In the genomic region with DNA sequence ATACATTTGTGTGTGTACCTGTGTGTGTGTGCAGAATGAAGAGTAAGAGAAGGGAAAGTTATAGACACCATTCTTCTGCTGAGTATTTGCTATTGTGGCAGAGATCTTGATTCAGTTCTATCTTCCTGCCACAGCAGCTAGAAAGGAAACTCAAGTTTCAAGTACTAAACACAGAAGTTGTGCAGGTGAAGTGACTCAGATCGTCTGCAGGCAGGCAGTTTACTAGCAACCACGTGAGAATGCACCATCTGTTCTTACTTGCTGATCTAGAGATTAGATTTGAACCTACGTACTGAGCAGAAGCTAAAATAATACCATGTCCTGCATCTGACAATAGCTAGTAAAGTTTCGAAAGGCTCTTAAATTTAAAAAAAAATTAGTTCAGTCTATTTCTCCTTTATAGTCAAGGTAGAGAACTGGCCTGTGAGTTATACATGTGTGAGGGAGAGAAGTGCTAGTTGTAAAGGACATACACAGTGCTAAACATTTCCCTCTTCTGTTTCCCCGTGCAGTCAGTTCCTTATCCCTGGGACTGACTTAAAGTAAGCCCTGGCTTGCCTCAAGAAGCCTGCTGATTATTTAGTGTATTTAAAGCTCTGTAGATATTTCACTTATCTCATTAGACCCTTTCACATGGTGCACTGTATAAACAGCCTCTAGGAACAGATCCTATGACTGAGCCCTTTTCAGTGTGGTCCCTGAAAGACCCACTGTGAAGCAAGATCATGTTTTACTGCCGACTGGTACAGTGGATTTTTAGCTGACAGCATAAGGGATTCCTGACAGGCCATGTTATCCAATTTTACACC, we compare ENCODE assay signal across 9 cellular contexts. TPM values are rescaled to one million over a fixed set of nuclear protein-coding genes. Genes with fewer than 3 reads are reported as not detected.
A peak's percentile ranks its signal among the peaks of the same experiment; 100 is the strongest.
DNase-seq lines count a peak whose midpoint lies in the region; ATAC-seq and TF ChIP-seq lines count a peak whose summit lies in the region.
"Had no signal": no experiment of that assay in that cellular context is flagged by ENCODE, and none has a peak within 500 bp of the region (broad histone marks: within the 10 kb centered on the region; RNA-seq: fewer than 3 reads in every experiment).

No MANE protein-coding gene starts in this region.

- H3K4me1 Mint-ChIP-seq in activated naive CD4-positive, alpha-beta T cell treated with anti-CD3 and anti-CD28 coated beads, Interleukin-2, amount 10 ng/mL, durations not matched to agents 7 days and 5 days: peaks cover 7% of the 10 kb centered on the region
- H3K4me1 Mint-ChIP-seq in glutamatergic neuron (ENCODE audit: low read depth, unreplicated experiment): peaks cover 9% of the 10 kb centered on the region

- H3K27me3 Mint-ChIP-seq in activated naive CD4-positive, alpha-beta T cell treated with anti-CD3 and anti-CD28 coated beads, Interleukin-2, amount 10 ng/mL, durations not matched to agents 7 days and 5 days: no peaks in the 10 kb centered on the region
- H3K27me3 Mint-ChIP-seq in glutamatergic neuron (ENCODE audit: unreplicated experiment): peaks cover 1% of the 10 kb centered on the region

- H3K9me3 ChIP-seq in upper lobe of left lung: no peaks in the 10 kb centered on the region

- TF ChIP-seq POLR2A in upper lobe of left lung (IDR thresholded peaks at IDR 0.05): peak in 1 of 4 donors; percentile 13

- H3K4me1 ChIP-seq in upper lobe of left lung: peaks cover 25 to 37% (median 31%) of the 10 kb centered on the region in 4 donors

- TF ChIP-seq EP300 in upper lobe of left lung (IDR thresholded peaks at IDR 0.05): no peak

- 23 to 27% methylated on average over 6 of the region's 6 CpGs for WGBS in upper lobe of left lung, 2 donors

- no peaks in the 10 kb centered on the region for H3K36me3 ChIP-seq in upper lobe of left lung

- peak; percentile 26 for DNase-seq in activated naive CD4-positive, alpha-beta T cell treated with anti-CD3 and anti-CD28 coated beads, Interleukin-2, amount 10 ng/mL, durations not matched to agents 7 days and 5 days
- DNase-seq in activated naive CD4-positive, alpha-beta T cell treated with Interleukin-2 at 50 U/mL for 16 hours: no peak
- DNase-seq in RPMI8226 (peak; percentile 71), glutamatergic neuron (no peak), upper lobe of left lung (peak in 1 of 2 donors; percentile 65), nucleus accumbens (lab: John Stamatoyannopoulos, UW) (no peak)

- H3K9me3 Mint-ChIP-seq in activated naive CD4-positive, alpha-beta T cell treated with anti-CD3 and anti-CD28 coated beads, Interleukin-2, amount 10 ng/mL, durations not matched to agents 7 days and 5 days: no peaks in the 10 kb centered on the region
- H3K9me3 Mint-ChIP-seq in glutamatergic neuron (ENCODE audit: unreplicated experiment): no peaks in the 10 kb centered on the region

- H3K4me3 ChIP-seq in upper lobe of left lung: no peak overlapping the region

- CTCF ChIA-PET in activated naive CD4-positive, alpha-beta T cell treated with anti-CD3 and anti-CD28 coated beads, Interleukin-2, amount 10 ng/mL, durations not matched to agents 7 days and 5 days (lab: Charles Lee): interaction anchor here (0.8 to 1.5 kb wide), 3 partner anchors 20 to 172 kb away, joined by 3 read pairs; no protein-coding TSS in a partner anchor

- no peak overlapping the region for H3K4me3 Mint-ChIP-seq in activated naive CD4-positive, alpha-beta T cell treated with anti-CD3 and anti-CD28 coated beads, Interleukin-2, amount 10 ng/mL, durations not matched to agents 7 days and 5 days
- H3K4me3 Mint-ChIP-seq in glutamatergic neuron (ENCODE audit: unreplicated experiment): no peak overlapping the region
- H3K4me3 Mint-ChIP-seq: activated naive CD8-positive, alpha-beta T cell had no signal

- no peak for TF ChIP-seq CTCF in glutamatergic neuron (IDR thresholded peaks at IDR 0.05; ENCODE audit: partially characterized antibody, unreplicated experiment)
- TF ChIP-seq CTCF in upper lobe of left lung (IDR thresholded peaks at IDR 0.05): no peak

- no peaks in the 10 kb centered on the region for H3K27me3 ChIP-seq in upper lobe of left lung

- H3K27ac Mint-ChIP-seq in activated naive CD4-positive, alpha-beta T cell treated with anti-CD3 and anti-CD28 coated beads, Interleukin-2, amount 10 ng/mL, durations not matched to agents 7 days and 5 days: no peak overlapping the region
- peak overlapping the region; percentile 63 for H3K27ac Mint-ChIP-seq in glutamatergic neuron (ENCODE audit: unreplicated experiment)
- H3K27ac Mint-ChIP-seq: activated naive CD8-positive, alpha-beta T cell had no signal

- no peaks in the 10 kb centered on the region for H3K36me3 Mint-ChIP-seq in activated naive CD4-positive, alpha-beta T cell treated with anti-CD3 and anti-CD28 coated beads, Interleukin-2, amount 10 ng/mL, durations not matched to agents 7 days and 5 days
- no peaks in the 10 kb centered on the region for H3K36me3 Mint-ChIP-seq in glutamatergic neuron (ENCODE audit: unreplicated experiment)
- H3K36me3 Mint-ChIP-seq: activated naive CD8-positive, alpha-beta T cell had no signal

- ATAC-seq in HG02973 (IDR thresholded peaks at IDR 0.05; ENCODE audit: unreplicated experiment) (peak; percentile 76), upper lobe of left lung (ENCODE audit: low FRiP score in 2 of 2) (peak; percentile 41 to 77), HG02840 (IDR thresholded peaks at IDR 0.05; ENCODE audit: low FRiP score, unreplicated experiment) (no peak)

- H3K27ac ChIP-seq in upper lobe of left lung: peak overlapping the region; percentile 15 to 54 (median 42)

RNA-seq across cellular contexts. Expression of gene SLC38A11, which starts 45.0 kb away (rescaled TPM):
- total RNA-seq in glutamatergic neuron (ENCODE audit: unreplicated experiment) (not detected), upper lobe of left lung (under 1 TPM in 4 of 6 donors, not detected in 2; 0.17 to 0.40 (median 0.30) TPM)

Comparison
In these comparisons a context has a peak if more than half of its experiments do, and no peak if none do; other contexts are left out.
1. DNase-seq: peak in activated naive CD4-positive, alpha-beta T cell treated with anti-CD3 and anti-CD28 coated beads, Interleukin-2, amount 10 ng/mL, durations not matched to agents 7 days and 5 days (single experiment) and RPMI8226 (single experiment); none in activated naive CD4-positive, alpha-beta T cell treated with Interleukin-2 at 50 U/mL for 16 hours (single experiment), glutamatergic neuron (single experiment) and nucleus accumbens (0 of 56).